Comparison of ENCODE assay signal across 8 cellular contexts in the genomic region with DNA sequence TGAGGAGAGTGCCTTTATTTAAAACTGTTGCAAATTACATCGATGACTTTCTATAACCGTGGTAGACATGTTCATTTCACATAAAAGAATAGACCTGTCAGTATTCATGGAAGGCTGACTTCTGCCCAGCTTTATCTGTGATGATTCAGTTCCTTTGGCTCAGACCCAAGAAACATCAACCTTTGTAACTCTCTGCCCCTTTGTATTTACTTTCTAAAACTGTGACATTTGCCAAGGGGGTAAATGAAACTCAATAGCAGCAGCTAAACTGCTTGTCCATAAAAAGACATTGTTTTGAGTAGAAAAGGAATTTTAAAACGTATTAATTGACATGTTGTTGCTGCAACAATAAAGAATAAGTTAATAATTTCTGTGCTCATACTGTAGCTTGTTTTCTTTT.
DNase-seq lines count a peak whose midpoint lies in the region; ATAC-seq and TF ChIP-seq lines count a peak whose summit lies in the region.

No MANE protein-coding gene starts in this region.

- DNase-seq in EH (ENCODE audit: low read depth) (peak; percentile 75), NCI-H2171 (lab: John Stamatoyannopoulos, UW) (peak; percentile 24), brain pericyte (ENCODE audit: low read depth, low spot score) (peak; percentile 74), right lobe of liver (peak in 1 of 3 donors; percentile 63), GM10266 (ENCODE audit: extremely low spot score) (no peak), retina (no peak), C1 segment of cervical spinal cord (lab: John Stamatoyannopoulos, UW) (no peak)

- peaks cover 0 to 33% (median 13%) of the 10 kb centered on the region in 4 donors for H3K4me1 ChIP-seq in right lobe of liver

- no peaks in the 10 kb centered on the region for H3K36me3 ChIP-seq in right lobe of liver

- peak; percentile 76 to 81 (median 79) for ATAC-seq in right lobe of liver
- no peak for ATAC-seq in GM21737 (IDR thresholded peaks at IDR 0.05; ENCODE audit: unreplicated experiment)

- H3K27me3 ChIP-seq in right lobe of liver, result no peaks in the 10 kb centered on the region

- H3K9me3 ChIP-seq in right lobe of liver, result no peaks in the 10 kb centered on the region

- peak overlapping the region; percentile 82 to 87 (median 86) for H3K27ac ChIP-seq in right lobe of liver

- TF ChIP-seq CTCF in right lobe of liver (IDR thresholded peaks at IDR 0.05) (no peak), GM10266 (IDR thresholded peaks at IDR 0.05; ENCODE audit: control insufficient read depth, insufficient read depth, low read depth, missing control alignments) (no peak)

- no peak overlapping the region for H3K4me3 ChIP-seq in right lobe of liver

- TF ChIP-seq POLR2A in right lobe of liver (IDR thresholded peaks at IDR 0.05), result no peak

- 13% methylated on average over 3 of the region's 3 CpGs for WGBS in right lobe of liver (ENCODE audit: insufficient coverage, low coverage, low lambda C conversion rate, missing lambda C conversion rate)

- intact Hi-C loops in right lobe of liver (cut with DNase I), result no loop called here

Comparison
In these comparisons a context has a peak if more than half of its experiments do, and no peak if none do; other contexts are left out.
1. DNase-seq: peak in EH (single experiment), NCI-H2171 (single experiment) and brain pericyte (single experiment); none in GM10266 (single experiment), retina (single experiment) and C1 segment of cervical spinal cord (0 of 14).